In genomic region chr2:235343156-235343774, GRCh38 we compare ENCODE assay signal across 30 cellular contexts.
A peak's percentile ranks its signal among the peaks of the same experiment; 100 is the strongest.
DNase-seq lines count a peak whose midpoint lies in the region; ATAC-seq, FAIRE-seq and TF ChIP-seq lines count a peak whose summit lies in the region.
"Had no signal": no experiment of that assay in that cellular context is flagged by ENCODE, and none has a peak within 500 bp of the region (broad histone marks: within the 10 kb centered on the region; RNA-seq: fewer than 3 reads in every experiment).

No MANE protein-coding gene starts in this region.

- H3K36me3 ChIP-seq in left ventricle myocardium inferior = no peaks in the 10 kb centered on the region
- H3K36me3 ChIP-seq: suprapubic skin had no signal

- peaks cover 10% of the 10 kb centered on the region for H3K9me3 ChIP-seq in left ventricle myocardium inferior (replicated peaks)
- H3K9me3 ChIP-seq: suprapubic skin had no signal

- peaks cover 29% of the 10 kb centered on the region for H3K9me3 Mint-ChIP-seq in nephron progenitor cell

- no peak overlapping the region for H3K27ac Mint-ChIP-seq in nephron progenitor cell
- H3K27ac Mint-ChIP-seq: activated CD8-positive, alpha-beta memory T cell treated with anti-CD3 and anti-CD28 coated beads, Interleukin-2, amount 10 ng/mL, durations not matched to agents 7 days and 5 days; CD4-positive, alpha-beta T cell; naive B cell had no signal

- no peak overlapping the region for H3K4me3 ChIP-seq in left ventricle myocardium inferior
- no peak overlapping the region for H3K4me3 ChIP-seq in fibroblast of mammary gland (ENCODE audit: control insufficient read depth, low read depth, low read length)
- H3K4me3 ChIP-seq: SK-N-MC, suprapubic skin had no signal

- intact Hi-C loops in left ventricle myocardium inferior (cut with micrococcal nuclease) = no loop called here
- intact Hi-C loops in cardiac septum (cut with DNase I) = no loop called here

- no peaks in the 10 kb centered on the region for H3K36me3 Mint-ChIP-seq in nephron progenitor cell (ENCODE audit: low read depth)
- H3K36me3 Mint-ChIP-seq: activated CD8-positive, alpha-beta memory T cell treated with anti-CD3 and anti-CD28 coated beads, Interleukin-2, amount 10 ng/mL, durations not matched to agents 7 days and 5 days; naive B cell had no signal

- H3K27ac ChIP-seq in left ventricle myocardium inferior (replicated peaks) (peak overlapping the region; percentile 23), foreskin keratinocyte (no peak overlapping the region)
- H3K27ac ChIP-seq: SK-N-MC, suprapubic skin had no signal

- no peak for TF ChIP-seq POLR2A in GM12892 (IDR thresholded peaks at IDR 0.05; ENCODE audit: low read depth, low read length)

- peaks cover under 1% of the 10 kb centered on the region for H3K27me3 Mint-ChIP-seq in nephron progenitor cell (ENCODE audit: low read depth, poor library complexity)

- no peak overlapping the region for H3K4me3 Mint-ChIP-seq in nephron progenitor cell
- H3K4me3 Mint-ChIP-seq: activated CD8-positive, alpha-beta memory T cell treated with anti-CD3 and anti-CD28 coated beads, Interleukin-2, amount 10 ng/mL, durations not matched to agents 7 days and 5 days; CD4-positive, alpha-beta T cell; naive B cell had no signal

- TF ChIP-seq CTCF in left ventricle myocardium inferior (IDR thresholded peaks at IDR 0.05; ENCODE audit: borderline replicate concordance) (no peak), fibroblast of mammary gland (conservative IDR thresholded peaks at IDR 0.05; ENCODE audit: control insufficient read depth, insufficient read depth, low read depth, low read length) (no peak), nephron progenitor cell (IDR thresholded peaks at IDR 0.05) (no peak), foreskin keratinocyte (conservative IDR thresholded peaks at IDR 0.05) (no peak)

- peaks cover 39% of the 10 kb centered on the region for H3K27me3 ChIP-seq in left ventricle myocardium inferior (ENCODE audit: low read depth)
- peaks cover 16% of the 10 kb centered on the region for H3K27me3 ChIP-seq in foreskin keratinocyte
- H3K27me3 ChIP-seq: suprapubic skin had no signal

- DNase-seq in left ventricle myocardium inferior (no peak), cardiac septum (ENCODE audit: low spot score) (no peak), fibroblast of mammary gland (ENCODE audit: low read depth) (peak; percentile 60), nephron progenitor cell (peak; percentile 30), GM12892 (ENCODE audit: insufficient read length) (no peak), foreskin keratinocyte (no peak)
- DNase-seq: activated CD4-positive, alpha-beta T cell treated with anti-CD3 and anti-CD28 coated beads, Interleukin-2, amount 50 U/mL, for 4 hours; activated CD8-positive, alpha-beta memory T cell treated with anti-CD3 and anti-CD28 coated beads, Interleukin-2, amount 10 ng/mL, durations not matched to agents 7 days and 5 days; activated gamma-delta T cell treated with Interleukin-2 at 50 U/mL for 16 hours; activated T-cell treated with anti-CD3 and anti-CD28 coated beads, Interleukin-2, amount 50 U/mL, for 48 hours; CD4-positive, alpha-beta T cell; dermis blood vessel endothelial cell; DND-41; hypothalamus; naive B cell; NCI-H1092 treated with DMSO at 0.1 percent for 48 hours; NCI-H187 treated with DMSO at 0.1 percent for 48 hours; NCI-H2171 treated with DMSO at 0.1 percent for 48 hours; NCI-H510A; stimulated activated naive CD4-positive, alpha-beta T cell treated with Interleukin-2 at 50 U/mL for 16 hours had no signal

- ATAC-seq in HG03039 (IDR thresholded peaks at IDR 0.05; ENCODE audit: unreplicated experiment) (no peak), foreskin keratinocyte (no peak), GM18520 (IDR thresholded peaks at IDR 0.05; ENCODE audit: unreplicated experiment) (no peak)
- ATAC-seq: activated CD8-positive, alpha-beta memory T cell treated with anti-CD3 and anti-CD28 coated beads, Interleukin-2, amount 10 ng/mL, durations not matched to agents 7 days and 5 days; left lobe of liver had no signal

- no peak for FAIRE-seq in GM12892 (lab: Jason Lieb, UNC)
- FAIRE-seq: A204.1, D721Med, GM19239, H1, TTC549 had no signal

- H3K4me1 ChIP-seq in left ventricle myocardium inferior = no peaks in the 10 kb centered on the region
- no peaks in the 10 kb centered on the region for H3K4me1 ChIP-seq in foreskin keratinocyte

- H3K4me1 Mint-ChIP-seq in nephron progenitor cell = peaks cover 11% of the 10 kb centered on the region
- H3K4me1 Mint-ChIP-seq: activated CD8-positive, alpha-beta memory T cell treated with anti-CD3 and anti-CD28 coated beads, Interleukin-2, amount 10 ng/mL, durations not matched to agents 7 days and 5 days; naive B cell had no signal

Comparison
In these comparisons a context has a peak if more than half of its experiments do, and no peak if none do; other contexts are left out.
1. DNase-seq: peak in fibroblast of mammary gland (single experiment) and nephron progenitor cell (single experiment); none in left ventricle myocardium inferior (single experiment), cardiac septum (single experiment), GM12892 (single experiment) and foreskin keratinocyte (0 of 2).